17 cellular contexts compared by ENCODE assay signal in genomic region chr17:11511696-11512095, GRCh38.
DNase-seq lines count a peak whose midpoint lies in the region; ATAC-seq and TF ChIP-seq lines count a peak whose summit lies in the region.
"Had no signal": no experiment of that assay in that cellular context is flagged by ENCODE, and none has a peak within 500 bp of the region (broad histone marks: within the 10 kb centered on the region; RNA-seq: fewer than 3 reads in every experiment).

No MANE protein-coding gene starts in this region.

- POLR2A ChIA-PET in A673 (lab: Charles Lee; ENCODE audit: low non-redundant PET), result no interaction called here

- no peaks in the 10 kb centered on the region for H3K9me3 ChIP-seq in A673 (ENCODE audit: low read depth, low read length, poor library complexity, severe bottlenecking)
- H3K9me3 ChIP-seq in body of pancreas, result no peaks in the 10 kb centered on the region
- peaks cover 0 to 4% of the 10 kb centered on the region in 2 donors for H3K9me3 ChIP-seq in left lung
- no peaks in the 10 kb centered on the region for H3K9me3 ChIP-seq in prostate gland

- TF ChIP-seq CTCF in A673 (conservative IDR thresholded peaks at IDR 0.05; ENCODE audit: low read depth, low read length) (no peak), body of pancreas (IDR thresholded peaks at IDR 0.05) (no peak), left lung (IDR thresholded peaks at IDR 0.05) (no peak), prostate gland (IDR thresholded peaks at IDR 0.05) (no peak)

- TF ChIP-seq POLR2A in body of pancreas (IDR thresholded peaks at IDR 0.05) (no peak), prostate gland (IDR thresholded peaks at IDR 0.05) (no peak)

- H3K4me1 ChIP-seq in A673 (ENCODE audit: insufficient read depth, low read length, poor library complexity, severe bottlenecking) (peaks cover 57% of the 10 kb centered on the region), body of pancreas (peaks cover 29% of the 10 kb centered on the region), left lung (no peaks in the 10 kb centered on the region), prostate gland (replicated peaks) (no peaks in the 10 kb centered on the region)

- DNase-seq in A673 (ENCODE audit: low spot score) (no peak), body of pancreas (peak; percentile 72 to 87 (median 82)), left lung (no peak), prostate gland (ENCODE audit: low spot score) (peak; percentile 19), caudate nucleus (lab: John Stamatoyannopoulos, UW) (no peak), NCI-H1048 (lab: John Stamatoyannopoulos, UW) (no peak)
- DNase-seq: CD4-positive, alpha-beta memory T cell; GOT3; KBM-7; NCI-H1105 treated with DMSO at 0.1 percent for 48 hours; NCI-H1694; NCI-H748 treated with DMSO at 0.1 percent for 48 hours; RPMI8226; SIG-M5 had no signal

- no peak overlapping the region for H3K4me3 ChIP-seq in A673 (ENCODE audit: low read depth, low read length, poor library complexity, severe bottlenecking)
- H3K4me3 ChIP-seq in body of pancreas, result no peak overlapping the region
- no peak overlapping the region for H3K4me3 ChIP-seq in left lung
- no peak overlapping the region for H3K4me3 ChIP-seq in prostate gland

- intact Hi-C loops in A673 (cut with micrococcal nuclease; ENCODE audit: unreplicated experiment) (loop anchor here (10.0 kb wide), 2 partner anchors 423 to 637 kb away; no protein-coding TSS in a partner anchor), body of pancreas (cut with DNase I) (no loop called here), left lung (cut with DNase I) (no loop called here), prostate gland (cut with DNase I) (no loop called here)

- H3K27me3 ChIP-seq in A673 (replicated peaks; ENCODE audit: insufficient read depth, low read depth, low read length, poor library complexity) (no peaks in the 10 kb centered on the region), body of pancreas (no peaks in the 10 kb centered on the region), left lung (no peaks in the 10 kb centered on the region), prostate gland (replicated peaks; ENCODE audit: insufficient read depth) (no peaks in the 10 kb centered on the region)

- no peaks in the 10 kb centered on the region for H3K36me3 ChIP-seq in A673 (ENCODE audit: insufficient read depth, low read length, poor library complexity, severe bottlenecking)
- H3K36me3 ChIP-seq in body of pancreas (replicated peaks in 1 of 2; ENCODE audit: insufficient read depth in 1 of 2, low read depth in 2 of 2), result no peaks in the 10 kb centered on the region
- H3K36me3 ChIP-seq in left lung, result no peaks in the 10 kb centered on the region
- H3K36me3 ChIP-seq in prostate gland, result no peaks in the 10 kb centered on the region

- CTCF ChIA-PET in A673 (lab: Charles Lee), result interaction anchor here (0.6 to 1.0 kb wide), 2 partner anchors 12 to 636 kb away, joined by 3 read pairs; no protein-coding TSS in a partner anchor

- no TSS peak for BruUV-seq in A673 (replicated peaks; lab: Mats Ljungman, UMichigan)

- peak overlapping the region; percentile 69 for H3K27ac ChIP-seq in A673 (ENCODE audit: low read depth, low read length, poor library complexity, severe bottlenecking)
- peak overlapping the region in 2 of 4 donors; percentile 3 to 9 for H3K27ac ChIP-seq in body of pancreas
- no peak overlapping the region for H3K27ac ChIP-seq in left lung
- no peak overlapping the region for H3K27ac ChIP-seq in prostate gland
- H3K27ac ChIP-seq in caudate nucleus (ENCODE audit: low read depth, low read length), result no peak overlapping the region

- ATAC-seq in body of pancreas (peak; percentile 84), left lung (peak; percentile 93), GM21825 (IDR thresholded peaks at IDR 0.05; ENCODE audit: unreplicated experiment) (no peak), HG03159 (IDR thresholded peaks at IDR 0.05; ENCODE audit: unreplicated experiment) (no peak)
- ATAC-seq: HCT116 had no signal

- WGBS in body of pancreas, 2 donors, result 19 to 32% methylated on average over 4 of the region's 4 CpGs
- 37% methylated on average over 4 of the region's 4 CpGs for WGBS in prostate gland

Comparison
In these comparisons a context has a peak if more than half of its experiments do, and no peak if none do; other contexts are left out.
1. DNase-seq: peak in body of pancreas (4 of 4) and prostate gland (single experiment); none in A673 (single experiment), left lung (0 of 2), caudate nucleus (0 of 61) and NCI-H1048 (single experiment).
2. ATAC-seq: peak in body of pancreas (single experiment) and left lung (single experiment); none in GM21825 (single experiment) and HG03159 (single experiment).